Comparison of ENCODE assay signal across 1 cellular context in genomic region chr6:117482240-117483003, GRCh38.
TF ChIP-seq lines count a peak whose summit lies in the region.

DCBLD1 (plus strand) TSS chr6:117482674; CDS start chr6:117482782, 108 bp downstream.

TF ChIP-seq in K562, 482 proteins besides CTCF, POLR2A, EP300 and RAD21 (continued from another document and continues in another):
- TF ChIP-seq ZNF318 (IDR thresholded peaks at IDR 0.05; ENCODE audit: borderline replicate concordance in 1 of 2, low read depth in 1 of 2), result no peak
- TF ChIP-seq HNRNPLL (IDR thresholded peaks at IDR 0.05; ENCODE audit: low read depth, low read length, poor library complexity, severe bottlenecking), result peak; percentile 94
- TF ChIP-seq ZFX (CRISPR knock-in tag; IDR thresholded peaks at IDR 0.05), result no peak
- TF ChIP-seq ZNF584 (CRISPR knock-in tag; IDR thresholded peaks at IDR 0.05; ENCODE audit: low read depth), result no peak
- no peak for TF ChIP-seq TAL1 (IDR thresholded peaks at IDR 0.05)
- peak; percentile 61 to 80 for TF ChIP-seq MNT (conservative IDR thresholded peaks at IDR 0.05)
- TF ChIP-seq SIX5 (IDR thresholded peaks at IDR 0.05; ENCODE audit: borderline replicate concordance in 1 of 2, insufficient read depth in 1 of 2, low read depth in 1 of 2, low read length in 2 of 2), result no peak
- TF ChIP-seq HCFC1 (IDR thresholded peaks at IDR 0.05; ENCODE audit: low read depth, low read length), result 0 out of 2 replicates have a peak, but pooled peaks have one; percentile 12
- no peak for TF ChIP-seq MTA2 (IDR thresholded peaks at IDR 0.05; ENCODE audit: low read depth)
- TF ChIP-seq L3MBTL2 (IDR thresholded peaks at IDR 0.05), result peak; percentile 66
- TF ChIP-seq ZBTB7A (IDR thresholded peaks at IDR 0.05; ENCODE audit: borderline replicate concordance, control insufficient read depth, low read depth, low read length), result no peak
- no peak for TF ChIP-seq PBX2 (CRISPR knock-in tag; IDR thresholded peaks at IDR 0.05; ENCODE audit: low read depth)
- TF ChIP-seq PBX2 (tag; conservative IDR thresholded peaks at IDR 0.05; ENCODE audit: low read depth), result no peak
- TF ChIP-seq POLR2G (IDR thresholded peaks at IDR 0.05; ENCODE audit: low read depth, low read length), result peak; percentile 80
- no peak for TF ChIP-seq ZNF23 (CRISPR knock-in tag; IDR thresholded peaks at IDR 0.05)
- TF ChIP-seq KDM1A (IDR thresholded peaks at IDR 0.05), result peak in 1 of 2 experiments; percentile 20; a peak in 1 of 4 replicates
- no peak for TF ChIP-seq LEF1 (IDR thresholded peaks at IDR 0.05)
- TF ChIP-seq EGR1 (conservative IDR thresholded peaks at IDR 0.05), result peak; percentile 68
- no peak for TF ChIP-seq SMC3 (conservative IDR thresholded peaks at IDR 0.05; ENCODE audit: insufficient read depth, low read depth, low read length)
- no peak for TF ChIP-seq CHCHD3 (CRISPR knock-in tag; IDR thresholded peaks at IDR 0.05)
- TF ChIP-seq MCM5 (IDR thresholded peaks at IDR 0.05; ENCODE audit: low read depth), result no peak
- no peak for TF ChIP-seq BRD9 (IDR thresholded peaks at IDR 0.05; ENCODE audit: low read depth, partially characterized antibody)
- TF ChIP-seq ESRRB (CRISPR knock-in tag; IDR thresholded peaks at IDR 0.05; ENCODE audit: borderline replicate concordance), result no peak
- TF ChIP-seq NCOA6 (IDR thresholded peaks at IDR 0.05), result peak; percentile 81
- TF ChIP-seq ZBTB43 (CRISPR knock-in tag; IDR thresholded peaks at IDR 0.05), result no peak
- no peak for TF ChIP-seq ARHGAP35 (IDR thresholded peaks at IDR 0.05; ENCODE audit: partially characterized antibody)
- peak; percentile 67 for TF ChIP-seq MAX (CRISPR knock-in tag; IDR thresholded peaks at IDR 0.05)
- peak; percentile 62 for TF ChIP-seq NFIC (IDR thresholded peaks at IDR 0.05)
- TF ChIP-seq CXXC5 (CRISPR knock-in tag; IDR thresholded peaks at IDR 0.05), result peak; percentile 83
- TF ChIP-seq CCNT2 (IDR thresholded peaks at IDR 0.05; ENCODE audit: borderline replicate concordance, extremely low read depth, insufficient read length, low read depth, low read length), result peak; percentile 47
- TF ChIP-seq GABPA (tag; conservative IDR thresholded peaks at IDR 0.05; ENCODE audit: low read depth), result 0 out of 2 replicates have a peak, but pooled peaks have one; percentile 42
- no peak for TF ChIP-seq NFATC3 (IDR thresholded peaks at IDR 0.05)
- TF ChIP-seq POLR2AphosphoS5 (IDR thresholded peaks at IDR 0.05; ENCODE audit: control insufficient read depth, insufficient read depth, low read depth, low read length), result no peak; the same call in 1 of the 2 replicates
- no peak for TF ChIP-seq PHF21A (IDR thresholded peaks at IDR 0.05; ENCODE audit: borderline replicate concordance, low read depth)
